In genomic region chr19:33756177-33756576, GRCh38 we compare ENCODE assay signal across 16 cellular contexts. TPM values are rescaled to one million over a fixed set of nuclear protein-coding genes. Genes with fewer than 3 reads are reported as not detected.
DNase-seq lines count a peak whose midpoint lies in the region; ATAC-seq and TF ChIP-seq lines count a peak whose summit lies in the region.
"Had no signal": no experiment of that assay in that cellular context is flagged by ENCODE, and none has a peak within 500 bp of the region (broad histone marks: within the 10 kb centered on the region; RNA-seq: fewer than 3 reads in every experiment).

No MANE protein-coding gene starts in this region.

- DNase-seq in G401 (ENCODE audit: low spot score) = peak; percentile 74
- DNase-seq in SJCRH30 = no peak
- DNase-seq in glutamatergic neuron = no peak
- peak; percentile 44 for DNase-seq in type B pancreatic cell (ENCODE audit: extremely low spot score, unreplicated experiment)
- DNase-seq in retina = no peak
- no peak for DNase-seq in DMS 273 treated with DMSO at 0.1 percent for 48 hours (lab: John Stamatoyannopoulos, UW)
- DNase-seq: 8988T; Calu3; CD4-positive, alpha-beta memory T cell; COR-L47; DMS153; DND-41; GDM1; GOT3; HCEC 1CT had no signal

- peaks cover 11% of the 10 kb centered on the region for H3K36me3 Mint-ChIP-seq in glutamatergic neuron (ENCODE audit: unreplicated experiment)
- H3K36me3 Mint-ChIP-seq in type B pancreatic cell = no peaks in the 10 kb centered on the region
- H3K36me3 Mint-ChIP-seq: CD4-positive, alpha-beta memory T cell had no signal

- ATAC-seq in HG03097 (IDR thresholded peaks at IDR 0.05; ENCODE audit: low FRiP score, unreplicated experiment) = no peak

- in situ Hi-C loops in G401 (cut with HindIII; ENCODE audit: low sequenced_read_pairs) = no loop called here

- peaks cover 2% of the 10 kb centered on the region; the same call in 1 of the 2 replicates for H3K36me3 ChIP-seq in SJCRH30

- H3K27ac ChIP-seq in SJCRH30 = peak overlapping the region; percentile 41

- H3K27me3 ChIP-seq in SJCRH30 = no peaks in the 10 kb centered on the region

- peaks cover 42% of the 10 kb centered on the region for H3K4me1 ChIP-seq in SJCRH30

- no peak for TF ChIP-seq CTCF in glutamatergic neuron (IDR thresholded peaks at IDR 0.05; ENCODE audit: partially characterized antibody, unreplicated experiment)
- no peak for TF ChIP-seq CTCF in type B pancreatic cell (conservative IDR thresholded peaks at IDR 0.05)

- H3K27me3 Mint-ChIP-seq in glutamatergic neuron (ENCODE audit: unreplicated experiment) (peaks cover 41% of the 10 kb centered on the region), type B pancreatic cell (peaks cover 20% of the 10 kb centered on the region)

- H3K4me1 Mint-ChIP-seq in glutamatergic neuron (ENCODE audit: low read depth, unreplicated experiment) (peaks cover 43% of the 10 kb centered on the region), type B pancreatic cell (ENCODE audit: unreplicated experiment) (peaks cover 11% of the 10 kb centered on the region)
- H3K4me1 Mint-ChIP-seq: CD4-positive, alpha-beta memory T cell had no signal

- H3K9me3 ChIP-seq in SJCRH30 (replicated peaks) = no peaks in the 10 kb centered on the region

- H3K27ac Mint-ChIP-seq in glutamatergic neuron (ENCODE audit: unreplicated experiment) (peak overlapping the region; percentile 55), type B pancreatic cell (no peak overlapping the region)
- H3K27ac Mint-ChIP-seq: CD4-positive, alpha-beta memory T cell had no signal

- no peak overlapping the region for H3K4me3 ChIP-seq in SJCRH30

- H3K4me3 Mint-ChIP-seq in glutamatergic neuron (ENCODE audit: unreplicated experiment) (peak overlapping the region; percentile 25), type B pancreatic cell (no peak overlapping the region)
- H3K4me3 Mint-ChIP-seq: CD4-positive, alpha-beta memory T cell had no signal

- H3K9me3 Mint-ChIP-seq in glutamatergic neuron (ENCODE audit: unreplicated experiment) = peaks cover 34% of the 10 kb centered on the region
- H3K9me3 Mint-ChIP-seq in type B pancreatic cell = no peaks in the 10 kb centered on the region
- H3K9me3 Mint-ChIP-seq: CD4-positive, alpha-beta memory T cell had no signal

RNA-seq across cellular contexts. Expression of gene KCTD15, which starts 40.5 kb away (rescaled TPM):
- total RNA-seq in G401 (2014; rRNA removed; shearing (Covaris generic)) = 61.4 and 98.4 TPM in 2 replicates
- total RNA-seq in SJCRH30 (2014; rRNA removed; shearing (Covaris generic)) = 38.8 and 42.0 TPM in 2 replicates
- total RNA-seq in glutamatergic neuron (ENCODE audit: unreplicated experiment) (53.4 TPM), type B pancreatic cell (ENCODE audit: low replicate concordance) (18.1 and 53.2 TPM in 2 replicates)

Comparison
In these comparisons a context has a peak if more than half of its experiments do, and no peak if none do; other contexts are left out.
1. DNase-seq: peak in G401 (single experiment) and type B pancreatic cell (single experiment); none in SJCRH30 (0 of 2), glutamatergic neuron (single experiment), retina (single experiment) and DMS 273 treated with DMSO at 0.1 percent for 48 hours (single experiment).